In the genomic region with DNA sequence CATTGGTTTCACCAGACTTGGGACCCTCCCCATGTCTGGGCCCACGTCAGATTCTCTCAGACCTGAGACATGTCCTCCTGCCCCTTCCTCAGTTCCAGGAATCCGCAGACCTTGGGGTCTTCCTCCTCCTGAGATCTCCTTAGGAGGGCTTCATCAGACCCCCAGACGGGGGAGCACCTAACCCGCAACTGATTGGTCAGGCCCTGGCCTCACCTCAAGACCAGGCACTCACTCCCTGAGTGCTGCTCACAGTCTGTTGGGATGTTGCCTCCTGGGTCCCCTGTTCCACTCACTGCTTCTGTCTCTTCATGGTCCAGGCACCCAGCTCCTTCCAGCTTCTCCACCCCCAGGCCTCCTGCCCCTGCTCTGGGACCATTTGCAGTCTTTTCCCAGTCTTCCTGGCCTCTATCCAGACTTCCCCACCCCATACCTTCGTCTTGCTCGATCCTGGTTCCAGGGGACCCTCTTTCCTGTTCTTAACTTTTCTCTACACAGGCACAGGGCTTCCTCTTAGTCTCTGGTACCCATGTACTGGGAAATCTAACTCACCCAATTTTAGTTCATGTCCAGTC, we compare ENCODE assay signal across 8 cellular contexts. TPM values are rescaled to one million over a fixed set of nuclear protein-coding genes. Genes with fewer than 3 reads are reported as not detected.
DNase-seq lines count a peak whose midpoint lies in the region; ATAC-seq, FAIRE-seq and TF ChIP-seq lines count a peak whose summit lies in the region.

No MANE protein-coding gene starts in this region.

- H3K9me3 Mint-ChIP-seq in WTC11: no peaks in the 10 kb centered on the region

- H3K4me3 Mint-ChIP-seq in WTC11: peak overlapping the region; percentile 94

- H3K36me3 Mint-ChIP-seq in WTC11: 0 out of 2 replicates have a peak, but pooled peaks cover under 1% of the 10 kb centered on the region

- no peak for ATAC-seq in WTC11
- no peak for ATAC-seq in right cardiac atrium
- ATAC-seq in sciatic nerve: no peak
- ATAC-seq in HG02642 (IDR thresholded peaks at IDR 0.05; ENCODE audit: poor library complexity, unreplicated experiment): no peak

- H3K27ac ChIP-seq in right cardiac atrium (ENCODE audit: low read length): no peak overlapping the region
- no peak overlapping the region for H3K27ac ChIP-seq in small intestine (ENCODE audit: low read depth in 1 of 2, low read length in 1 of 2)

- CTCF ChIA-PET in WTC11 (lab: Charles Lee): no interaction called here

- H3K4me1 Mint-ChIP-seq in WTC11: peaks cover 29% of the 10 kb centered on the region

- H3K27me3 ChIP-seq in HAP-1 (ENCODE audit: low read depth) (no peaks in the 10 kb centered on the region), right cardiac atrium (ENCODE audit: control insufficient read depth, insufficient read depth) (no peaks in the 10 kb centered on the region), small intestine (ENCODE audit: control insufficient read depth in 2 of 2, insufficient read depth in 2 of 2, low read length in 2 of 2) (no peaks in the 10 kb centered on the region)

- intact Hi-C loops in right cardiac atrium (cut with DNase I) (no loop called here), sciatic nerve (cut with DNase I) (no loop called here)

- 23% methylated on average over 6 of the region's 6 CpGs for WGBS in right cardiac atrium
- WGBS in small intestine, 3 donors: 12 to 28% (median 22%) methylated on average over 6 of the region's 6 CpGs

- H3K4me1 ChIP-seq in HAP-1 (peaks cover 15% of the 10 kb centered on the region), right cardiac atrium (ENCODE audit: control insufficient read depth, insufficient read depth, low read length) (peaks cover 16% of the 10 kb centered on the region), small intestine (ENCODE audit: control insufficient read depth in 2 of 2, insufficient read depth in 1 of 2, low read depth in 1 of 2, low read length in 1 of 2) (peaks cover 4 to 16% of the 10 kb centered on the region in 2 donors)

- peaks cover 2% of the 10 kb centered on the region; the same call in 1 of the 2 replicates for H3K36me3 ChIP-seq in HAP-1 (replicated peaks)
- H3K36me3 ChIP-seq in small intestine (ENCODE audit: control insufficient read depth in 2 of 2, insufficient read depth in 2 of 2, low read length in 2 of 2): no peaks in the 10 kb centered on the region

- H3K27me3 Mint-ChIP-seq in WTC11 (ENCODE audit: low read depth): no peaks in the 10 kb centered on the region; the same call in 1 of the 2 replicates

- DNase-seq in HAP-1 (ENCODE audit: low spot score in 2 of 2) (no peak), WTC11 (ENCODE audit: low spot score) (no peak), right cardiac atrium (peak in 1 of 3 donors; percentile 51), small intestine (peak; percentile 9), sciatic nerve (ENCODE audit: low spot score) (no peak), NCI-H187 treated with DMSO at 0.1 percent for 48 hours (lab: John Stamatoyannopoulos, UW) (no peak)
- DNase-seq in stimulated activated CD4-positive, alpha-beta T cell treated with anti-CD3 and anti-CD28 coated beads, Interleukin-4, amount 100 ng/mL, for 1 hour: no peak

- POLR2A ChIA-PET in WTC11 (lab: Charles Lee): no interaction called here

- TF ChIP-seq CTCF in WTC11 (IDR thresholded peaks at IDR 0.05): no peak

- peak overlapping the region; percentile 65 for H3K27ac Mint-ChIP-seq in WTC11

- in situ Hi-C loops in HAP-1 (cut with MboI; ENCODE audit: low sequenced_read_pairs): no loop called here

- no peaks in the 10 kb centered on the region for H3K9me3 ChIP-seq in HAP-1
- H3K9me3 ChIP-seq in right cardiac atrium (ENCODE audit: control insufficient read depth, low read length): no peaks in the 10 kb centered on the region
- H3K9me3 ChIP-seq in small intestine (ENCODE audit: control insufficient read depth, low read depth): no peaks in the 10 kb centered on the region

- peak overlapping the region; percentile 78 for H3K4me3 ChIP-seq in HAP-1
- peak overlapping the region; percentile 83 for H3K4me3 ChIP-seq in right cardiac atrium (ENCODE audit: low read length)
- H3K4me3 ChIP-seq in small intestine (ENCODE audit: low read depth in 1 of 2, low read length in 2 of 2): peak overlapping the region; percentile 85 to 95

- FAIRE-seq in small intestine (lab: Jason Lieb, UNC): no peak

TF ChIP-seq in WTC11, 78 proteins besides CTCF, POLR2A, EP300 and RAD21 (continues in another document):
- no peak for TF ChIP-seq ZNF232 (CRISPR knock-in tag; IDR thresholded peaks at IDR 0.05)
- TF ChIP-seq FOXP1 (CRISPR knock-in tag; IDR thresholded peaks at IDR 0.05; ENCODE audit: borderline replicate concordance): no peak
- no peak for TF ChIP-seq GABPB1 (CRISPR knock-in tag; IDR thresholded peaks at IDR 0.05)
- no peak for TF ChIP-seq PREB (CRISPR knock-in tag; IDR thresholded peaks at IDR 0.05; ENCODE audit: borderline replicate concordance)
- TF ChIP-seq PRDM15 (CRISPR knock-in tag; IDR thresholded peaks at IDR 0.05): no peak
- no peak for TF ChIP-seq CREB1 (CRISPR knock-in tag; IDR thresholded peaks at IDR 0.05)
- no peak for TF ChIP-seq ZNF425 (CRISPR knock-in tag; conservative IDR thresholded peaks at IDR 0.05)

RNA-seq across cellular contexts. Expression of gene GID4, which starts 1.2 kb away (rescaled TPM):
- 15.4 to 16.0 TPM (median 15.7 TPM) in 3 replicates for total RNA-seq in WTC11 (2021)
- total RNA-seq in right cardiac atrium: 10 to 100 TPM; 13.8 to 20.7 (median 15.5) TPM
- 8.1 TPM for polyA plus RNA-seq in right cardiac atrium
- 1 to 10 TPM; 2.5 to 4.3 (median 3.8) TPM for polyA plus RNA-seq in small intestine
- total RNA-seq in sciatic nerve: 17.1 TPM

RNA-seq across cellular contexts. Expression of gene ATPAF2, which starts 1.4 kb away (rescaled TPM):
- total RNA-seq in WTC11 (2021): 32.2 to 36.8 TPM (median 33.5 TPM) in 3 replicates
- total RNA-seq in right cardiac atrium: 10 to 100 TPM; 22.0 to 31.6 (median 29.3) TPM
- 33.6 TPM for polyA plus RNA-seq in right cardiac atrium
- 10 to 100 TPM; 20.5 to 26.4 (median 20.6) TPM for polyA plus RNA-seq in small intestine
- 22.8 TPM for total RNA-seq in sciatic nerve

RNA-seq across cellular contexts. Expression of gene DRG2, which starts 47.4 kb away (rescaled TPM):
- total RNA-seq in WTC11 (2021) (40.8 to 43.1 TPM (median 41.4 TPM) in 3 replicates), right cardiac atrium (10 to 100 TPM; 20.1 to 22.3 (median 21.5) TPM), sciatic nerve (29.8 TPM)
- polyA plus RNA-seq in right cardiac atrium (22.1 TPM), small intestine (10 to 100 TPM; 35.0 to 48.6 (median 47.6) TPM)
